Comparison of ENCODE assay signal across 7 cellular contexts in the genomic region with DNA sequence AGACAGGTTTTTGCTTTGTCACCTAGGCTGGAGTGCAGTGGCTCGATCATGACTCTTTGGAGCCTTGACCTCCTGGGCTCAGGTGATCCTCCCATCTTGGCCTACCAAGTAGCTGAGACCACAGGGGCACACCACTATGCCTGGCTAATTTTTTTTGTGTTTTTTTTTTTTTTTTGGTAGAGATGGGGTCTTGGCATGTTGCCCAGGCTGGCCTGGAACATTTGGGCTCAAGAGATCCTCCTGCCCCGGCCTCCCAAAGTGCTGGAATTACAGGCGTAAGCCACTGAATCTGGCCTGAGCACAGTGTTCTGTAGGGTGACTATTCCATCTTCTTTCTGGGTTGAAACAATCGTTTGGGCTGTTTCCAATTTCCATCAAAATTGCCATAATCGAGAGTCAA. TPM values are rescaled to one million over a fixed set of nuclear protein-coding genes. Genes with fewer than 3 reads are reported as not detected.
"Had no signal": no experiment of that assay in that cellular context is flagged by ENCODE, and none has a peak within 500 bp of the region (broad histone marks: within the 10 kb centered on the region; RNA-seq: fewer than 3 reads in every experiment).

No MANE protein-coding gene starts in this region.

- H3K27ac ChIP-seq: GM23248 had no signal

- H3K4me3 Mint-ChIP-seq: H9 had no signal

- H3K9ac ChIP-seq: GM23248 had no signal

- H3K27ac Mint-ChIP-seq: H9 had no signal

- H3K4me3 ChIP-seq: GM23248 had no signal

- DNase-seq: GM23248, GOT3, H9, HCEC 1CT, IMR-90, KBM-7 had no signal

RNA-seq across cellular contexts. Expression of a gene that starts 1.5 kb away (rescaled TPM):
- total RNA-seq: GM23248, H4, IMR-90 had no signal

RNA-seq across cellular contexts. Expression of a gene that starts 21.6 kb away (rescaled TPM):
- total RNA-seq: IMR-90 had no signal

RNA-seq across cellular contexts. Expression of a gene that starts 52.1 kb away (rescaled TPM):
- total RNA-seq: GM23248, IMR-90 had no signal
